ENCODE assay signal across 9 cellular contexts in genomic region chr1:30749691-30750583, GRCh38. TPM values are rescaled to one million over a fixed set of nuclear protein-coding genes. Genes with fewer than 3 reads are reported as not detected.
DNase-seq lines count a peak whose midpoint lies in the region; ATAC-seq, FAIRE-seq and TF ChIP-seq lines count a peak whose summit lies in the region.
"Had no signal": no experiment of that assay in that cellular context is flagged by ENCODE, and none has a peak within 500 bp of the region (broad histone marks: within the 10 kb centered on the region; RNA-seq: fewer than 3 reads in every experiment).

No MANE protein-coding gene starts in this region.

- peak overlapping the region; percentile 50 to 69 for H3K27ac ChIP-seq in small intestine (ENCODE audit: low read depth in 1 of 2, low read length in 1 of 2)

- DNase-seq in GM12892 (ENCODE audit: insufficient read length) = no peak
- peak; percentile 49 to 87 (median 68) for DNase-seq in T-helper 1 cell
- peak in 1 of 2 donors; percentile 71 for DNase-seq in activated naive CD4-positive, alpha-beta T cell treated with anti-CD3 and anti-CD28 coated beads, Interleukin-2, amount 50 U/mL, for 72 hours (ENCODE audit: low spot score in 2 of 2)
- DNase-seq in small intestine = peak; percentile 29
- DNase-seq in foreskin fibroblast = no peak
- no peak for DNase-seq in GM13977 (ENCODE audit: low spot score)

- peaks cover 0 to 5% of the 10 kb centered on the region in 2 donors for H3K4me1 ChIP-seq in small intestine (ENCODE audit: control insufficient read depth in 2 of 2, insufficient read depth in 1 of 2, low read depth in 1 of 2, low read length in 1 of 2)

- peaks cover 21 to 44% of the 10 kb centered on the region in 2 donors for H3K36me3 Mint-ChIP-seq in activated naive CD4-positive, alpha-beta T cell treated with anti-CD3 and anti-CD28 coated beads, Interleukin-2, amount 50 U/mL, for 72 hours

- peak; percentile 36 to 53 for ATAC-seq in activated naive CD4-positive, alpha-beta T cell treated with anti-CD3 and anti-CD28 coated beads, Interleukin-2, amount 50 U/mL, for 72 hours
- ATAC-seq in GM21381 (IDR thresholded peaks at IDR 0.05; ENCODE audit: unreplicated experiment) (no peak), GM21576 (IDR thresholded peaks at IDR 0.05; ENCODE audit: unreplicated experiment) (no peak)

- in situ Hi-C loops in GM13977 (cut with MboI; ENCODE audit: low pct_unique_long_range_greater_than_20kb, low sequenced_read_pairs, unreplicated experiment) = no loop called here

- H3K27ac Mint-ChIP-seq in activated naive CD4-positive, alpha-beta T cell treated with anti-CD3 and anti-CD28 coated beads, Interleukin-2, amount 50 U/mL, for 72 hours = peak overlapping the region; percentile 98

- H3K36me3 ChIP-seq in small intestine (ENCODE audit: control insufficient read depth in 2 of 2, insufficient read depth in 2 of 2, low read length in 2 of 2) = no peaks in the 10 kb centered on the region

- peak; percentile 96 for FAIRE-seq in GM12892 (lab: Jason Lieb, UNC)
- no peak for FAIRE-seq in small intestine (lab: Jason Lieb, UNC)

- TF ChIP-seq POLR2A in GM12892 (IDR thresholded peaks at IDR 0.05; ENCODE audit: low read depth, low read length) = peak; percentile 80

- H3K9me3 ChIP-seq in small intestine (ENCODE audit: control insufficient read depth, low read depth) = no peaks in the 10 kb centered on the region

- no peaks in the 10 kb centered on the region for H3K9me3 Mint-ChIP-seq in activated naive CD4-positive, alpha-beta T cell treated with anti-CD3 and anti-CD28 coated beads, Interleukin-2, amount 50 U/mL, for 72 hours

- no peaks in the 10 kb centered on the region for H3K27me3 ChIP-seq in small intestine (ENCODE audit: control insufficient read depth in 2 of 2, insufficient read depth in 2 of 2, low read length in 2 of 2)

- no peak overlapping the region for H3K4me3 ChIP-seq in small intestine (ENCODE audit: low read depth in 1 of 2, low read length in 2 of 2)
- H3K4me3 ChIP-seq in foreskin fibroblast (ENCODE audit: low read depth in 1 of 2, low read length in 2 of 2) = no peak overlapping the region

- WGBS in small intestine, 3 donors = 67 to 79% (median 69%) methylated on average over 23 of the region's 23 CpGs

- TF ChIP-seq CTCF in foreskin fibroblast (IDR thresholded peaks at IDR 0.05; ENCODE audit: low read depth, low read length) (no peak), GM13977 (IDR thresholded peaks at IDR 0.05; ENCODE audit: extremely low read depth, insufficient read depth, missing control alignments) (no peak)

RNA-seq across cellular contexts. Expression of gene LAPTM5, which starts 7.6 kb away (rescaled TPM):
- 808 TPM for polyA plus RNA-seq in GM12892 (2012; ENCODE audit: missing spikeins)
- 100 to 1,000 TPM; 248 to 298 TPM for total RNA-seq in activated naive CD4-positive, alpha-beta T cell treated with anti-CD3 and anti-CD28 coated beads, Interleukin-2, amount 50 U/mL, for 72 hours
- 10 to 100 TPM; 10.5 to 58.1 (median 50.0) TPM for polyA plus RNA-seq in small intestine

RNA-seq across cellular contexts. Expression of gene MATN1, which starts 26.6 kb away (rescaled TPM):
- 0.30 TPM for polyA plus RNA-seq in GM12892 (2012; ENCODE audit: missing spikeins)
- under 1 TPM; 0.31 to 0.66 TPM for total RNA-seq in activated naive CD4-positive, alpha-beta T cell treated with anti-CD3 and anti-CD28 coated beads, Interleukin-2, amount 50 U/mL, for 72 hours
- polyA plus RNA-seq in small intestine = under 1 TPM in 1 of 3 donors, not detected in 2; 0.03 TPM
- total RNA-seq: fibroblast of lung had no signal
- polyA plus RNA-seq: fibroblast of lung had no signal

Comparison
In these comparisons a context has a peak if more than half of its experiments do, and no peak if none do; other contexts are left out.
1. DNase-seq: peak in T-helper 1 cell (5 of 5) and small intestine (single experiment); none in GM12892 (single experiment), foreskin fibroblast (0 of 2) and GM13977 (single experiment).
2. ATAC-seq: peak in activated naive CD4-positive, alpha-beta T cell treated with anti-CD3 and anti-CD28 coated beads, Interleukin-2, amount 50 U/mL, for 72 hours (2 of 2); none in GM21381 (single experiment) and GM21576 (single experiment).